In genomic region chr12:67415473-67415872, GRCh38 we compare ENCODE assay signal across 10 cellular contexts.
A peak's percentile ranks its signal among the peaks of the same experiment; 100 is the strongest.
DNase-seq lines count a peak whose midpoint lies in the region; ATAC-seq, FAIRE-seq and TF ChIP-seq lines count a peak whose summit lies in the region.
"Had no signal": no experiment of that assay in that cellular context is flagged by ENCODE, and none has a peak within 500 bp of the region (broad histone marks: within the 10 kb centered on the region; RNA-seq: fewer than 3 reads in every experiment).

No MANE protein-coding gene starts in this region.

- peaks cover 3 to 4% of the 10 kb centered on the region in 2 donors for H3K9me3 Mint-ChIP-seq in activated naive CD4-positive, alpha-beta T cell treated with anti-CD3 and anti-CD28 coated beads, Interleukin-2, amount 50 U/mL, for 72 hours

- H3K27me3 ChIP-seq in kidney epithelial cell (ENCODE audit: control insufficient read depth, insufficient read depth, low read length): no peaks in the 10 kb centered on the region
- H3K27me3 ChIP-seq: gastrocnemius medialis had no signal

- H3K36me3 ChIP-seq in kidney epithelial cell (ENCODE audit: control insufficient read depth, insufficient read depth, low read length): no peaks in the 10 kb centered on the region
- H3K36me3 ChIP-seq: gastrocnemius medialis, thoracic aorta had no signal

- DNase-seq in D721Med (ENCODE audit: insufficient read length, low spot score) (no peak), LHCN-M2 (ENCODE audit: low read depth) (peak; percentile 80), kidney epithelial cell (ENCODE audit: low read depth) (no peak), mesenteric fat pad (ENCODE audit: low spot score) (no peak)
- no peak for DNase-seq in activated naive CD4-positive, alpha-beta T cell treated with anti-CD3 and anti-CD28 coated beads, Interleukin-2, amount 50 U/mL, for 72 hours (ENCODE audit: low spot score in 2 of 2)
- DNase-seq: gastrocnemius medialis had no signal

- no peak overlapping the region for H3K27ac ChIP-seq in VCaP
- H3K27ac ChIP-seq: thoracic aorta had no signal

- no peak for FAIRE-seq in D721Med (lab: Jason Lieb, UNC)

- no peaks in the 10 kb centered on the region for H3K36me3 Mint-ChIP-seq in activated naive CD4-positive, alpha-beta T cell treated with anti-CD3 and anti-CD28 coated beads, Interleukin-2, amount 50 U/mL, for 72 hours

- peak; percentile 68 for TF ChIP-seq CTCF in D721Med (IDR thresholded peaks at IDR 0.05; ENCODE audit: insufficient read depth, missing control alignments)
- TF ChIP-seq CTCF in VCaP (conservative IDR thresholded peaks at IDR 0.05): peak; percentile 77
- peak; percentile 70 for TF ChIP-seq CTCF in kidney epithelial cell (IDR thresholded peaks at IDR 0.05; ENCODE audit: insufficient read depth, low read length, poor library complexity, severe bottlenecking)

- no peak overlapping the region for H3K4me3 ChIP-seq in kidney epithelial cell (ENCODE audit: low read depth, low read length)
- H3K4me3 ChIP-seq: gastrocnemius medialis, thoracic aorta had no signal

- H3K27ac Mint-ChIP-seq in activated naive CD4-positive, alpha-beta T cell treated with anti-CD3 and anti-CD28 coated beads, Interleukin-2, amount 50 U/mL, for 72 hours: no peak overlapping the region

- ATAC-seq in HG02642 (IDR thresholded peaks at IDR 0.05; ENCODE audit: poor library complexity, unreplicated experiment) (no peak), HG03571 (IDR thresholded peaks at IDR 0.05; ENCODE audit: unreplicated experiment) (no peak)
- no peak for ATAC-seq in activated naive CD4-positive, alpha-beta T cell treated with anti-CD3 and anti-CD28 coated beads, Interleukin-2, amount 50 U/mL, for 72 hours
